In genomic region chr17:80931421-80932265, GRCh38 we compare ENCODE assay signal across 11 cellular contexts. TPM values are rescaled to one million over a fixed set of nuclear protein-coding genes. Genes with fewer than 3 reads are reported as not detected.
DNase-seq lines count a peak whose midpoint lies in the region; ATAC-seq and TF ChIP-seq lines count a peak whose summit lies in the region.
"Had no signal": no experiment of that assay in that cellular context is flagged by ENCODE, and none has a peak within 500 bp of the region (broad histone marks: within the 10 kb centered on the region; RNA-seq: fewer than 3 reads in every experiment).

No MANE protein-coding gene starts in this region.

- H3K4me1 ChIP-seq in hepatocyte (ENCODE audit: insufficient read depth) = no peaks in the 10 kb centered on the region

- no peak overlapping the region for H3K4me3 ChIP-seq in hepatocyte

- no peak for ATAC-seq in stimulated activated effector memory CD8-positive, alpha-beta T cell treated with anti-CD3 and anti-CD28 coated beads, Interleukin-12 subunit alpha, Interleukin-12 subunit beta, amount 100 ng/mL, for 72 hours
- ATAC-seq: esophagus mucosa had no signal

- no peak overlapping the region for H3K4me2 ChIP-seq in hepatocyte

- H3K4me1 Mint-ChIP-seq in T-helper 2 cell treated with Interferon-gamma antibody and Interleukin-4, amounts not matched to agents 5 μg/mL and 100 μg/mL, for 36 hours (ENCODE audit: low read depth) = peaks cover 11% of the 10 kb centered on the region
- H3K4me1 Mint-ChIP-seq in stimulated activated effector memory CD8-positive, alpha-beta T cell treated with anti-CD3 and anti-CD28 coated beads, Interleukin-12 subunit alpha, Interleukin-12 subunit beta, amount 100 ng/mL, for 72 hours = peaks cover 32% of the 10 kb centered on the region
- H3K4me1 Mint-ChIP-seq: IgD-negative memory B cell had no signal

- WGBS in hepatocyte (ENCODE audit: low lambda C conversion rate, missing lambda C conversion rate) = 77% methylated on average over 12 of the region's 13 CpGs

- TF ChIP-seq CTCF in hepatocyte (IDR thresholded peaks at IDR 0.05; ENCODE audit: poor library complexity) = no peak

- no peaks in the 10 kb centered on the region for H3K79me2 ChIP-seq in hepatocyte

- no peaks in the 10 kb centered on the region for H3K9me2 ChIP-seq in hepatocyte (replicated peaks; ENCODE audit: insufficient read depth)

- peak overlapping the region; percentile 10 for H3K27ac Mint-ChIP-seq in T-helper 2 cell treated with Interferon-gamma antibody and Interleukin-4, amounts not matched to agents 5 μg/mL and 100 μg/mL, for 36 hours
- H3K27ac Mint-ChIP-seq in stimulated activated effector memory CD8-positive, alpha-beta T cell treated with anti-CD3 and anti-CD28 coated beads, Interleukin-12 subunit alpha, Interleukin-12 subunit beta, amount 100 ng/mL, for 72 hours = peak overlapping the region; percentile 48
- H3K27ac Mint-ChIP-seq: activated naive CD4-positive, alpha-beta T cell treated with anti-CD3 and anti-CD28 coated beads, Interleukin-2, amount 50 U/mL, for 24 hours; IgD-negative memory B cell had no signal

- H3K4me3 Mint-ChIP-seq in T-helper 2 cell treated with Interferon-gamma antibody and Interleukin-4, amounts not matched to agents 5 μg/mL and 100 μg/mL, for 36 hours = no peak overlapping the region
- no peak overlapping the region for H3K4me3 Mint-ChIP-seq in stimulated activated effector memory CD8-positive, alpha-beta T cell treated with anti-CD3 and anti-CD28 coated beads, Interleukin-12 subunit alpha, Interleukin-12 subunit beta, amount 100 ng/mL, for 72 hours
- H3K4me3 Mint-ChIP-seq: activated naive CD4-positive, alpha-beta T cell treated with anti-CD3 and anti-CD28 coated beads, Interleukin-2, amount 50 U/mL, for 24 hours had no signal

- H3K27ac ChIP-seq in hepatocyte = no peak overlapping the region

- H3K9me3 ChIP-seq in hepatocyte (ENCODE audit: low read depth) = no peaks in the 10 kb centered on the region

- no peaks in the 10 kb centered on the region for H3K36me3 ChIP-seq in hepatocyte (replicated peaks; ENCODE audit: insufficient read depth, low read depth)

- H3K9me3 Mint-ChIP-seq in T-helper 2 cell treated with Interferon-gamma antibody and Interleukin-4, amounts not matched to agents 5 μg/mL and 100 μg/mL, for 36 hours = no peaks in the 10 kb centered on the region
- no peaks in the 10 kb centered on the region for H3K9me3 Mint-ChIP-seq in stimulated activated effector memory CD8-positive, alpha-beta T cell treated with anti-CD3 and anti-CD28 coated beads, Interleukin-12 subunit alpha, Interleukin-12 subunit beta, amount 100 ng/mL, for 72 hours
- H3K9me3 Mint-ChIP-seq: activated naive CD4-positive, alpha-beta T cell treated with anti-CD3 and anti-CD28 coated beads, Interleukin-2, amount 50 U/mL, for 24 hours; IgD-negative memory B cell had no signal

- no peaks in the 10 kb centered on the region for H3K27me3 ChIP-seq in hepatocyte

- no peak overlapping the region for H2AFZ ChIP-seq in hepatocyte

- H3K27me3 Mint-ChIP-seq in T-helper 2 cell treated with Interferon-gamma antibody and Interleukin-4, amounts not matched to agents 5 μg/mL and 100 μg/mL, for 36 hours (ENCODE audit: low read depth) = no peaks in the 10 kb centered on the region
- H3K27me3 Mint-ChIP-seq: activated naive CD4-positive, alpha-beta T cell treated with anti-CD3 and anti-CD28 coated beads, Interleukin-2, amount 50 U/mL, for 24 hours; IgD-negative memory B cell had no signal

- no peaks in the 10 kb centered on the region for H4K20me1 ChIP-seq in hepatocyte (ENCODE audit: insufficient read depth, poor library complexity, severe bottlenecking)

- no peak for DNase-seq in T-helper 2 cell treated with Interferon-gamma antibody and Interleukin-4, amounts not matched to agents 5 μg/mL and 100 μg/mL, for 36 hours (ENCODE audit: low spot score)
- no peak for DNase-seq in T-helper 2 cell
- peak; percentile 73 for DNase-seq in SW480 (ENCODE audit: low spot score)
- peak; percentile 51 for DNase-seq in hepatocyte (ENCODE audit: low spot score)
- no peak for DNase-seq in stimulated activated effector memory CD8-positive, alpha-beta T cell treated with anti-CD3 and anti-CD28 coated beads, Interleukin-12 subunit alpha, Interleukin-12 subunit beta, amount 100 ng/mL, for 72 hours (ENCODE audit: low spot score in 2 of 2)
- DNase-seq in middle frontal gyrus (ENCODE audit: extremely low spot score, low spot score) = no peak
- no peak for DNase-seq in HuH-7 (ENCODE audit: low spot score)
- DNase-seq in NCI-H1930 (lab: John Stamatoyannopoulos, UW) = no peak

- peaks cover 48% of the 10 kb centered on the region for H3K36me3 Mint-ChIP-seq in T-helper 2 cell treated with Interferon-gamma antibody and Interleukin-4, amounts not matched to agents 5 μg/mL and 100 μg/mL, for 36 hours (ENCODE audit: low read depth)
- H3K36me3 Mint-ChIP-seq in stimulated activated effector memory CD8-positive, alpha-beta T cell treated with anti-CD3 and anti-CD28 coated beads, Interleukin-12 subunit alpha, Interleukin-12 subunit beta, amount 100 ng/mL, for 72 hours = peaks cover 77% of the 10 kb centered on the region

RNA-seq across cellular contexts. Expression of gene CHMP6, which starts 60.0 kb away (rescaled TPM):
- 16.9 and 27.8 TPM in 2 replicates for total RNA-seq in hepatocyte
- 30.8 and 38.3 TPM in 2 replicates for polyA plus RNA-seq in hepatocyte

Comparison
In these comparisons a context has a peak if more than half of its experiments do, and no peak if none do; other contexts are left out.
1. DNase-seq: peak in SW480 (single experiment) and hepatocyte (single experiment); none in T-helper 2 cell treated with Interferon-gamma antibody and Interleukin-4, amounts not matched to agents 5 μg/mL and 100 μg/mL, for 36 hours (single experiment), T-helper 2 cell (0 of 5), stimulated activated effector memory CD8-positive, alpha-beta T cell treated with anti-CD3 and anti-CD28 coated beads, Interleukin-12 subunit alpha, Interleukin-12 subunit beta, amount 100 ng/mL, for 72 hours (0 of 2), middle frontal gyrus (single experiment), HuH-7 (single experiment) and NCI-H1930 (0 of 2).